ENCODE assay signal across 8 cellular contexts in the genomic region with DNA sequence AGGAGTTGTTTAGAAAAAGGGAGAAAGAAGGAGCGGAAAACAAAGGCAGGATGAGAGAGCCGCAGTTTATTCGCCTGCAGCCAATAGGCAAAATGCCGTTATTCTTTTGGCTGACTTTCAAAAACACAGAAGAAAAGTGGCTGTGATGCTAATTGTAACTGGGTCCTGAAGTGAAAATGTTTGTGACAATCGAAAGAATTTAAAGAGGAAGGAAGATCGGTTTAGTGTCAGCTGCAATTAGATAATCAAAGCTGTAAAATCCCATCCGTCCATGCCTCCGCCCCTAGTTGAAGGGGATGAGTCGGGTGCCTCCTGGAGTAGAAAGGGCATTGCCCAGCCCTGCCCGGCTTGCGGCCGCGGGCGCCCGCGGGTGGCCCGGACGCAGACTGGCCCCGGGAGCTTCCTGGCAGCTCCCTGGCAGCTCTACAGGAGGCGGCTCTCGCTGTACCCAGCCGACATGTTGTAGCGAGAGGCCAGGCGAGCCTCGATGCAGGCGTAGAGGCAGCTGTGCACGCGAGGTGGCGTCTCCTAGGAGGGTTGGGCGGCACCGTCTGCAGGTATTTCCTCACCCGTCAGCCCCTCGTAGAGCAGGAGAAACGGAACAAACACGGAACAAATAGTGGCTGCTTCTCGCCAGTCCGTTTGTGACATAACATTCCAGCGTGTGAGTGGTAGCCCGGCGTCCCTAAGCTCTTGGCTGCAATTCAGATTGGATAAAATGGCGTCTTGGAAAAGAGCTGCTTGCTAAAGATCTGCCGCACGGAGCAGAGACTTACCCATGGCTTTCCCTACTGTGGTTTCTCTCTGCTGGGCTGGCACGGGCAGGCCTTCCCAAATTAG.
DNase-seq lines count a peak whose midpoint lies in the region; ATAC-seq and TF ChIP-seq lines count a peak whose summit lies in the region.

No MANE protein-coding gene starts in this region.

- ATAC-seq in activated CD4-positive, alpha-beta T cell treated with anti-CD3 and anti-CD28 coated beads for 36 hours = peak; percentile 86
- no peak for ATAC-seq in GM18498 (IDR thresholded peaks at IDR 0.05; ENCODE audit: unreplicated experiment)

- H3K4me1 ChIP-seq in tibial artery = peaks cover 0 to 38% (median 22%) of the 10 kb centered on the region in 4 donors

- no peak for DNase-seq in GM12864 (ENCODE audit: low read depth)
- peak; percentile 68 for DNase-seq in NCI-H2196 treated with DMSO at 0.1 percent for 48 hours (lab: John Stamatoyannopoulos, UW; ENCODE audit: unreplicated experiment)
- peak; percentile 53 for DNase-seq in activated CD4-positive, alpha-beta T cell treated with anti-CD3 and anti-CD28 coated beads for 36 hours
- peak; percentile 14 for DNase-seq in effector CD4-positive, alpha-beta T cell
- peak; percentile 91 for DNase-seq in midbrain (lab: John Stamatoyannopoulos, UW)
- peak; percentile 57 to 80 for DNase-seq in tibial artery
- DNase-seq in HK-2 (ENCODE audit: unreplicated experiment) = no peak

- POLR2A ChIA-PET in activated CD4-positive, alpha-beta T cell treated with anti-CD3 and anti-CD28 coated beads for 36 hours (lab: Charles Lee) = interaction anchor here (0.6 kb wide), 1 partner anchor 185 kb away, joined by 10 read pairs; no protein-coding TSS in a partner anchor

- H3K27ac ChIP-seq in tibial artery = peak overlapping the region; percentile 85 to 87

- H3K27ac Mint-ChIP-seq in activated CD4-positive, alpha-beta T cell treated with anti-CD3 and anti-CD28 coated beads for 36 hours = peak overlapping the region; percentile 64

- no peaks in the 10 kb centered on the region for H3K27me3 Mint-ChIP-seq in activated CD4-positive, alpha-beta T cell treated with anti-CD3 and anti-CD28 coated beads for 36 hours

- H3K36me3 ChIP-seq in tibial artery = peaks cover 0 to 6% (median 6%) of the 10 kb centered on the region in 3 donors

- H3K4me1 Mint-ChIP-seq in activated CD4-positive, alpha-beta T cell treated with anti-CD3 and anti-CD28 coated beads for 36 hours = peaks cover 21% of the 10 kb centered on the region

- no peaks in the 10 kb centered on the region for H3K9me3 Mint-ChIP-seq in activated CD4-positive, alpha-beta T cell treated with anti-CD3 and anti-CD28 coated beads for 36 hours (ENCODE audit: low read depth)

- CTCF ChIA-PET in activated CD4-positive, alpha-beta T cell treated with anti-CD3 and anti-CD28 coated beads for 36 hours (lab: Charles Lee) = interaction anchor here (0.7 to 4.2 kb wide), 7 partner anchors 9 to 478 kb away, joined by 3 to 21 read pairs (median 3); no protein-coding TSS in a partner anchor

- peaks cover 27% of the 10 kb centered on the region for H3K36me3 Mint-ChIP-seq in activated CD4-positive, alpha-beta T cell treated with anti-CD3 and anti-CD28 coated beads for 36 hours (ENCODE audit: low read depth)

- H3K27me3 ChIP-seq in tibial artery = no peaks in the 10 kb centered on the region

- peak overlapping the region; percentile 70 for H3K4me3 Mint-ChIP-seq in activated CD4-positive, alpha-beta T cell treated with anti-CD3 and anti-CD28 coated beads for 36 hours

- H3K4me3 ChIP-seq in GM12864 (ENCODE audit: low read depth, low read length) (peak overlapping the region; percentile 34), tibial artery (peak overlapping the region; percentile 58 to 62)

- TF ChIP-seq CTCF in GM12864 (IDR thresholded peaks at IDR 0.05; ENCODE audit: low read depth, low read length, missing control alignments) (no peak), tibial artery (IDR thresholded peaks at IDR 0.05) (no peak)

- no peaks in the 10 kb centered on the region for H3K9me3 ChIP-seq in tibial artery

- intact Hi-C loops in activated CD4-positive, alpha-beta T cell treated with anti-CD3 and anti-CD28 coated beads for 36 hours (cut with DNase I, micrococcal nuclease) = no loop called here
- intact Hi-C loops in tibial artery (cut with DNase I; ENCODE audit: low total_unique reads) = no loop called here

Comparison
In these comparisons a context has a peak if more than half of its experiments do, and no peak if none do; other contexts are left out.
1. DNase-seq: peak in NCI-H2196 treated with DMSO at 0.1 percent for 48 hours (single experiment), activated CD4-positive, alpha-beta T cell treated with anti-CD3 and anti-CD28 coated beads for 36 hours (single experiment), effector CD4-positive, alpha-beta T cell (single experiment), midbrain (single experiment) and tibial artery (2 of 2); none in GM12864 (single experiment) and HK-2 (single experiment).